ENCODE assay signal across 22 cellular contexts in genomic region chr16:74456290-74456625, GRCh38. TPM values are rescaled to one million over a fixed set of nuclear protein-coding genes. Genes with fewer than 3 reads are reported as not detected.
"Had no signal": no experiment of that assay in that cellular context is flagged by ENCODE, and none has a peak within 500 bp of the region (broad histone marks: within the 10 kb centered on the region; RNA-seq: fewer than 3 reads in every experiment).

No MANE protein-coding gene starts in this region.

- H3K4me1 ChIP-seq: tibial artery had no signal

- H3K27me3 ChIP-seq: cardiac muscle cell, tibial artery had no signal

- H3K9me3 Mint-ChIP-seq: activated naive CD8-positive, alpha-beta T cell treated with anti-CD3 and anti-CD28 coated beads, Interleukin-2, amount 10 ng/mL, durations not matched to agents 7 days and 5 days; activated T-cell treated with anti-CD3 and anti-CD28 coated beads, Interleukin-2, amount 50 U/mL, for 4 hours; dendritic cell treated with granulocyte-macrophage colony-stimulating factor and Interleukin-4, amounts not matched to agents 40 ng/mL and 50 ng/mL, for 4 days; stimulated activated naive CD8-positive, alpha-beta T cell treated with anti-CD3 and anti-CD28 coated beads, Interleukin-15, amount 100 ng/mL, for 72 hours; WTC11 had no signal

- H3K27ac ChIP-seq: cardiac muscle cell, tibial artery had no signal

- FAIRE-seq: frontal cortex, small intestine had no signal

- H3K9me3 ChIP-seq: tibial artery had no signal

- DNase-seq: activated CD4-positive, alpha-beta T cell treated with anti-CD3 and anti-CD28 coated beads, Interleukin-2, amount 50 U/mL, for 4 hours; activated CD8-positive, alpha-beta memory T cell treated with anti-CD3 and anti-CD28 coated beads for 24 hours; activated CD8-positive, alpha-beta memory T cell treated with anti-CD3 and anti-CD28 coated beads, Interleukin-2, amount 50 U/mL, for 4 hours; activated naive CD4-positive, alpha-beta T cell treated with Interleukin-2 at 50 U/mL for 16 hours; activated naive CD8-positive, alpha-beta T cell treated with anti-CD3 and anti-CD28 coated beads, Interleukin-2, amount 10 ng/mL, durations not matched to agents 7 days and 5 days; activated T-cell treated with anti-CD3 and anti-CD28 coated beads, Interleukin-2, amount 50 U/mL, for 4 hours; amniotic stem cell; effector CD8-positive, alpha-beta T cell; glutamatergic neuron; hippocampal formation; left ventricle myocardium superior; stimulated activated CD4-positive, alpha-beta T cell treated with anti-CD3 and anti-CD28 coated beads, Interleukin-4, amount 100 ng/mL, for 4 hours; stimulated activated naive CD8-positive, alpha-beta T cell treated with anti-CD3 and anti-CD28 coated beads, Interleukin-15, amount 100 ng/mL, for 72 hours; T-helper 9 cell; tibial artery had no signal

- H3K27ac Mint-ChIP-seq: activated naive CD8-positive, alpha-beta T cell treated with anti-CD3 and anti-CD28 coated beads, Interleukin-2, amount 10 ng/mL, durations not matched to agents 7 days and 5 days; dendritic cell treated with granulocyte-macrophage colony-stimulating factor and Interleukin-4, amounts not matched to agents 40 ng/mL and 50 ng/mL, for 4 days; WTC11 had no signal

- ATAC-seq: activated T-cell treated with anti-CD3 and anti-CD28 coated beads, Interleukin-2, amount 50 U/mL, for 4 hours; left ventricle myocardium superior; stimulated activated naive CD8-positive, alpha-beta T cell treated with anti-CD3 and anti-CD28 coated beads, Interleukin-15, amount 100 ng/mL, for 72 hours; WTC11 had no signal

- H3K4me1 Mint-ChIP-seq: stimulated activated naive CD8-positive, alpha-beta T cell treated with anti-CD3 and anti-CD28 coated beads, Interleukin-15, amount 100 ng/mL, for 72 hours; WTC11 had no signal

- H3K27me3 Mint-ChIP-seq: activated naive CD8-positive, alpha-beta T cell treated with anti-CD3 and anti-CD28 coated beads, Interleukin-2, amount 10 ng/mL, durations not matched to agents 7 days and 5 days; dendritic cell treated with granulocyte-macrophage colony-stimulating factor and Interleukin-4, amounts not matched to agents 40 ng/mL and 50 ng/mL, for 4 days; stimulated activated naive CD8-positive, alpha-beta T cell treated with anti-CD3 and anti-CD28 coated beads, Interleukin-15, amount 100 ng/mL, for 72 hours had no signal

- H3K4me3 ChIP-seq: cardiac muscle cell, tibial artery had no signal

- H3K4me3 Mint-ChIP-seq: activated naive CD8-positive, alpha-beta T cell treated with anti-CD3 and anti-CD28 coated beads, Interleukin-2, amount 10 ng/mL, durations not matched to agents 7 days and 5 days; activated T-cell treated with anti-CD3 and anti-CD28 coated beads, Interleukin-2, amount 50 U/mL, for 4 hours; dendritic cell treated with granulocyte-macrophage colony-stimulating factor and Interleukin-4, amounts not matched to agents 40 ng/mL and 50 ng/mL, for 4 days; stimulated activated naive CD8-positive, alpha-beta T cell treated with anti-CD3 and anti-CD28 coated beads, Interleukin-15, amount 100 ng/mL, for 72 hours; WTC11 had no signal

RNA-seq across cellular contexts. Expression of gene CLEC18B, which starts 35.0 kb away (rescaled TPM):
- total RNA-seq: left ventricle myocardium superior, mononuclear cell, urinary bladder had no signal
